8 cellular contexts compared by ENCODE assay signal in the genomic region with DNA sequence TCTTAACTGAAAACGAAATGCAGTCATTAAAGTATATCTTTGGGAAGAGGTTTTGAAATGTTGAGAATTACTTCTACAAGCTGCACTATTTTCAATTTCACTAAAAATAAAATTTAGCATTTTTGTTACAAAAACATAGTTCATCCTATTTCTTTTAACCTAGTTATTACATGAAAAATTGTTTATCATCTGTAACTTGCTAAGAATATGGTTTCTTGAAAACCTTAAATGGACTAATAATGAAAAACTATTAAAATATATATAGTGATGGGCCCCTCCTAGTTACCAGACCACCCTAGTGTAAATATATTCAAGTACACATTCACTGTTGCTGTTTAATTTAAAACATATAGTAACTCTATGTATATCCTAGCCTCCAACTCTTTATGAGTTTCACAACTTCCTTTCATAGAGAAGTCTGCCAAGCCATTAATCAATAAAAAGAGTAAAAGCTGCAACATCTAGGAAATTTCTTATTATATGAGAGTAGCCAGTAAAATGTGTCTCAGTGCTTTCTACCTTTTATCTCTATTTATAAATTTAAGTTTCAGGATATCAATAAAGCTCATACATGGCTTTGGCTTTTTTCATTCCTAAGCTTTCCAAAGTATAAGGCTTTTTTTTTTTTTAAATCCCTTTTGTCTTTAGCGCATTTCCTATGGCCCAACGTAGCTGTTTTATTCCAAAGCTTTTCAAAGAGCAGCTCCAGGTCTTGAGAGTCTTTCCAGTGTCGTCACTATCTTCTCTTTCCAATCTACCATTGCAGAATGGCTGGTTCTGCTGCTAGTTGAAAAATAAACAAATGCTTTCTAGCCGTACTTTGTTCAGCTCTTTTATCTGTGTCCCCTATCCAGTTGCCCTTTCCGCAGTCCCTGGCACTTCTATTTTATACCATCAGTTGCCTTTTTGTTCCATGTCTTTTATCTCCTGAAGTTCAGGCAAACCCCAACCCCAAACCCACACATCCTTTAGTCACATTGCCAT. TPM values are rescaled to one million over a fixed set of nuclear protein-coding genes. Genes with fewer than 3 reads are reported as not detected.
DNase-seq lines count a peak whose midpoint lies in the region; ATAC-seq and TF ChIP-seq lines count a peak whose summit lies in the region.

No MANE protein-coding gene starts in this region.

- H3K14ac ChIP-seq in neuronal stem cell (ENCODE audit: low read length), result no peak overlapping the region

- no peak overlapping the region for H3K18ac ChIP-seq in neuronal stem cell (ENCODE audit: low read length)

- CTCF ChIA-PET in SK-N-SH (lab: Yijun Ruan, JAX), result interaction anchor here (0.7 to 8.3 kb wide), 14 partner anchors 9 to 490 kb away, joined by 3 to 73 read pairs (median 4); no protein-coding TSS in a partner anchor

- H4K20me1 ChIP-seq in SK-N-SH (ENCODE audit: insufficient read depth) (peaks cover 21% of the 10 kb centered on the region), OCI-LY3 (ENCODE audit: insufficient read depth, low read length) (peaks cover 54% of the 10 kb centered on the region), neural cell (ENCODE audit: insufficient read depth) (peaks cover 21% of the 10 kb centered on the region)

- POLR2A ChIA-PET in SK-N-SH (lab: Yijun Ruan, JAX), result interaction anchor here (0.7 to 2.3 kb wide), 8 partner anchors 9 to 480 kb away, joined by 3 to 21 read pairs (median 6); no protein-coding TSS in a partner anchor

- no peak for TF ChIP-seq RAD21 in SK-N-SH (IDR thresholded peaks at IDR 0.05; ENCODE audit: low read length)
- no peak for TF ChIP-seq RAD21 in neural cell (conservative IDR thresholded peaks at IDR 0.05)

- H3K4me3 ChIP-seq in SK-N-SH (ENCODE audit: low read depth in 2 of 2, low read length in 1 of 2) (peak overlapping the region; percentile 71 to 83), OCI-LY3 (ENCODE audit: low read length) (no peak overlapping the region), duodenal mucosa (ENCODE audit: low read depth in 1 of 2, low read length in 2 of 2) (peak overlapping the region; percentile 92 to 94), neural cell (ENCODE audit: low read length) (peak overlapping the region; percentile 90), neuronal stem cell (ENCODE audit: low read length in 2 of 2) (peak overlapping the region in 1 of 2 donors; percentile 63)

- H3K36me3 ChIP-seq in SK-N-SH (replicated peaks in 1 of 2; ENCODE audit: control insufficient read depth in 1 of 2, insufficient read depth in 2 of 2, low read length in 1 of 2), result peaks cover 51 to 64% of the 10 kb centered on the region in 2 experiments
- H3K36me3 ChIP-seq in OCI-LY3 (replicated peaks; ENCODE audit: low read depth, low read length), result peaks cover 53% of the 10 kb centered on the region
- H3K36me3 ChIP-seq in duodenal mucosa (ENCODE audit: control insufficient read depth in 1 of 2, insufficient read depth in 2 of 2, low read length in 2 of 2), result peaks cover 26 to 33% of the 10 kb centered on the region in 2 donors
- H3K36me3 ChIP-seq in neural cell (ENCODE audit: insufficient read depth, low read length), result peaks cover 15% of the 10 kb centered on the region
- H3K36me3 ChIP-seq in neuronal stem cell (replicated peaks in 1 of 2; ENCODE audit: control insufficient read depth in 2 of 2, insufficient read depth in 2 of 2, low read length in 2 of 2), result peaks cover 3 to 70% of the 10 kb centered on the region in 2 donors

- no peak overlapping the region for H3K23ac ChIP-seq in neuronal stem cell (ENCODE audit: low read depth, low read length, poor library complexity)

- H2BK120ac ChIP-seq in neuronal stem cell (ENCODE audit: low read depth, low read length), result no peak overlapping the region

- TF ChIP-seq EP300 in SK-N-SH (IDR thresholded peaks at IDR 0.05; ENCODE audit: borderline replicate concordance in 1 of 2, low read depth in 1 of 2, low read length in 1 of 2), result no peak
- no peak for TF ChIP-seq EP300 in neural cell (conservative IDR thresholded peaks at IDR 0.05; ENCODE audit: poor library complexity, severe bottlenecking)

- H3K27me3 ChIP-seq in SK-N-SH (ENCODE audit: insufficient read depth) (no peaks in the 10 kb centered on the region), OCI-LY3 (ENCODE audit: low read depth, low read length) (no peaks in the 10 kb centered on the region), duodenal mucosa (ENCODE audit: control insufficient read depth in 1 of 2, insufficient read depth in 2 of 2, low read length in 2 of 2) (no peaks in the 10 kb centered on the region), neural cell (ENCODE audit: insufficient read depth, low read depth, low read length) (no peaks in the 10 kb centered on the region), neuronal stem cell (ENCODE audit: control insufficient read depth in 3 of 3, insufficient read depth in 3 of 3, low read depth in 1 of 3, low read length in 3 of 3) (no peaks in the 10 kb centered on the region)

- no peak for DNase-seq in SK-N-SH
- no peak for DNase-seq in neuronal stem cell (ENCODE audit: low spot score)

- H3K9me2 ChIP-seq in SK-N-SH, result no peaks in the 10 kb centered on the region
- H3K9me2 ChIP-seq in neural cell (ENCODE audit: insufficient read depth, low read length), result no peaks in the 10 kb centered on the region

- no peak overlapping the region for H2BK12ac ChIP-seq in neuronal stem cell (ENCODE audit: low read length)

- H2AFZ ChIP-seq in SK-N-SH (ENCODE audit: low read depth) (no peak overlapping the region), OCI-LY3 (ENCODE audit: low read depth, low read length) (no peak overlapping the region), neural cell (ENCODE audit: low read depth, low read length) (no peak overlapping the region), neuronal stem cell (ENCODE audit: low read length) (no peak overlapping the region)

- H3F3A ChIP-seq in SK-N-SH (replicated peaks; ENCODE audit: insufficient read depth) (peaks cover 68% of the 10 kb centered on the region), neural cell (ENCODE audit: insufficient read depth, low read length, poor library complexity, severe bottlenecking) (peaks cover 7% of the 10 kb centered on the region)

- H3K9ac ChIP-seq in SK-N-SH (peak overlapping the region; percentile 94), OCI-LY3 (ENCODE audit: low read length) (no peak overlapping the region), duodenal mucosa (ENCODE audit: low read depth in 1 of 2, low read length in 2 of 2) (peak overlapping the region; percentile 98 to 99), neural cell (ENCODE audit: low read length) (peak overlapping the region; percentile 94), neuronal stem cell (ENCODE audit: low read depth, low read length, poor library complexity) (no peak overlapping the region)

- TF ChIP-seq CTCF in SK-N-SH (IDR thresholded peaks at IDR 0.05), result no peak
- no peak for TF ChIP-seq CTCF in OCI-LY3 (IDR thresholded peaks at IDR 0.05; ENCODE audit: low read depth, low read length)
- TF ChIP-seq CTCF in neural cell (IDR thresholded peaks at IDR 0.05; ENCODE audit: poor library complexity, severe bottlenecking), result no peak

- WGBS in SK-N-SH (ENCODE audit: low lambda C conversion rate), result 2% methylated on average over 6 of the region's 6 CpGs
- WGBS in neuronal stem cell (ENCODE audit: extremely low coverage in 2 of 2, insufficient read length in 2 of 2, insufficient replicate concordance in 1 of 2), 2 donors, result no CpG with 5 or more reads among the region's 6 CpGs

- H3K4me2 ChIP-seq in SK-N-SH (peak overlapping the region; percentile 90), OCI-LY3 (ENCODE audit: low read length) (0 out of 2 replicates have a peak overlapping the region, but pooled peaks have one; percentile 0), neural cell (ENCODE audit: low read length) (peak overlapping the region; percentile 99), neuronal stem cell (ENCODE audit: insufficient read depth, low read length, poor library complexity, severe bottlenecking) (no peak overlapping the region)

- no peak overlapping the region for H2BK5ac ChIP-seq in neuronal stem cell (ENCODE audit: low read length)

- H3K9me3 ChIP-seq in SK-N-SH, result no peaks in the 10 kb centered on the region
- H3K9me3 ChIP-seq in OCI-LY3 (ENCODE audit: insufficient read depth, low read length), result no peaks in the 10 kb centered on the region
- no peaks in the 10 kb centered on the region for H3K9me3 ChIP-seq in duodenal mucosa (ENCODE audit: control insufficient read depth in 1 of 2, low read length in 2 of 2)
- H3K9me3 ChIP-seq in neural cell (ENCODE audit: low read length), result no peaks in the 10 kb centered on the region
- H3K9me3 ChIP-seq in neuronal stem cell (replicated peaks in 1 of 2; ENCODE audit: control insufficient read depth in 2 of 2, insufficient read depth in 1 of 2, low read depth in 1 of 2, low read length in 2 of 2), result no peaks in the 10 kb centered on the region

- ATAC-seq in SK-N-SH treated with all-trans-retinoic acid at 6 μM for 48 hours (no peak), GM21825 (IDR thresholded peaks at IDR 0.05; ENCODE audit: unreplicated experiment) (no peak), GM18861 (IDR thresholded peaks at IDR 0.05; ENCODE audit: unreplicated experiment) (no peak)

- H3K79me2 ChIP-seq in SK-N-SH (ENCODE audit: insufficient read depth) (peaks cover 89% of the 10 kb centered on the region), OCI-LY3 (ENCODE audit: low read length) (peaks cover 61% of the 10 kb centered on the region), neural cell (replicated peaks; ENCODE audit: insufficient read depth, low read length) (peaks cover 77% of the 10 kb centered on the region)

- no peak overlapping the region for H4K8ac ChIP-seq in neuronal stem cell (ENCODE audit: low read depth, low read length)

- H3K4ac ChIP-seq in neuronal stem cell (ENCODE audit: low read length), result no peak overlapping the region

- H3K27ac ChIP-seq in SK-N-SH (ENCODE audit: low read depth in 2 of 2, low read length in 1 of 2) (peak overlapping the region; percentile 98 to 100), OCI-LY3 (ENCODE audit: low read length) (no peak overlapping the region), duodenal mucosa (ENCODE audit: low read depth, low read length) (peak overlapping the region; percentile 99), neural cell (ENCODE audit: low read length) (peak overlapping the region; percentile 26), neuronal stem cell (replicated peaks; ENCODE audit: low read length) (no peak overlapping the region)

- H2BK15ac ChIP-seq in neuronal stem cell (ENCODE audit: low read length), result no peak overlapping the region

- no peak overlapping the region for H4K91ac ChIP-seq in neuronal stem cell (ENCODE audit: low read depth, low read length, poor library complexity)

- H2AK5ac ChIP-seq in neuronal stem cell (ENCODE audit: low read depth, low read length), result no peak overlapping the region

- peaks cover 2% of the 10 kb centered on the region for H3K79me1 ChIP-seq in neuronal stem cell (ENCODE audit: low read depth, low read length)

- peaks cover 39 to 66% of the 10 kb centered on the region in 2 experiments for H3K4me1 ChIP-seq in SK-N-SH (ENCODE audit: control insufficient read depth in 1 of 2, insufficient read depth in 2 of 2, low read depth in 1 of 2, low read length in 1 of 2)
- peaks cover 80% of the 10 kb centered on the region for H3K4me1 ChIP-seq in OCI-LY3 (ENCODE audit: low read length)
- peaks cover 45 to 53% of the 10 kb centered on the region in 2 donors for H3K4me1 ChIP-seq in duodenal mucosa (ENCODE audit: control insufficient read depth in 1 of 2, insufficient read depth in 2 of 2, low read length in 2 of 2)
- H3K4me1 ChIP-seq in neuronal stem cell (ENCODE audit: control insufficient read depth in 2 of 2, insufficient read depth in 1 of 2, low read depth in 1 of 2, low read length in 2 of 2), result peaks cover 15 to 53% of the 10 kb centered on the region in 2 donors

RNA-seq across cellular contexts. Expression of a gene that starts 6.5 kb away (rescaled TPM):
- polyA plus RNA-seq in SK-N-SH (2012; rRNA removed), result 40.3 and 73.9 TPM in 2 replicates
- polyA plus RNA-seq in SK-N-SH (2012; cell fraction: cytosol; rRNA removed), result 28.1 and 46.6 TPM in 2 replicates
- 73.9 and 167 TPM in 2 replicates for polyA plus RNA-seq in SK-N-SH (2012; cell fraction: nucleus; rRNA removed)
- polyA plus RNA-seq in neural cell, result 52.2 and 56.9 TPM in 2 replicates
- polyA minus RNA-seq in neural cell, result 104 and 107 TPM in 2 replicates
- polyA plus RNA-seq in neuronal stem cell (2013, experiment 1 of 2), result 28.8 TPM
- 29.3 TPM for polyA plus RNA-seq in neuronal stem cell (2013, experiment 2 of 2)

Comparison
In these comparisons a context has a peak if more than half of its experiments do, and no peak if none do; other contexts are left out.
1. H3K27ac ChIP-seq: peak in SK-N-SH (2 of 2), duodenal mucosa (single experiment) and neural cell (single experiment); none in OCI-LY3 (single experiment) and neuronal stem cell (single experiment).
2. H3K9ac ChIP-seq: peak in SK-N-SH (single experiment), duodenal mucosa (2 of 2) and neural cell (single experiment); none in OCI-LY3 (single experiment) and neuronal stem cell (single experiment).